ENCODE assay signal across 9 cellular contexts in genomic region chr15:91857772-91858171, GRCh38. TPM values are rescaled to one million over a fixed set of nuclear protein-coding genes. Genes with fewer than 3 reads are reported as not detected.
A peak's percentile ranks its signal among the peaks of the same experiment; 100 is the strongest.
DNase-seq lines count a peak whose midpoint lies in the region; ATAC-seq and TF ChIP-seq lines count a peak whose summit lies in the region.
"Had no signal": no experiment of that assay in that cellular context is flagged by ENCODE, and none has a peak within 500 bp of the region (broad histone marks: within the 10 kb centered on the region; RNA-seq: fewer than 3 reads in every experiment).

No MANE protein-coding gene starts in this region.

- H3K4me3 ChIP-seq in MM.1S (ENCODE audit: low read length), result no peak overlapping the region
- H3K4me3 ChIP-seq in BE2C (ENCODE audit: low read depth, low read length), result no peak overlapping the region
- H3K4me3 ChIP-seq in adrenal gland, result no peak overlapping the region
- H3K4me3 ChIP-seq in PC-3 (ENCODE audit: low read length), result no peak overlapping the region

- ATAC-seq in GM18519 (IDR thresholded peaks at IDR 0.05; ENCODE audit: low FRiP score, unreplicated experiment) (peak; percentile 73), GM21529 (IDR thresholded peaks at IDR 0.05; ENCODE audit: unreplicated experiment) (peak; percentile 59), PC-3 (no peak)

- peak; percentile 77 for DNase-seq in MM.1S
- DNase-seq in immature natural killer cell, result peak; percentile 84
- no peak for DNase-seq in BE2C
- DNase-seq in adrenal gland, result no peak
- DNase-seq in cardiac septum (ENCODE audit: low spot score), result no peak
- no peak for DNase-seq in PC-3

- no peaks in the 10 kb centered on the region for H3K9me3 Mint-ChIP-seq in immature natural killer cell
- H3K9me3 Mint-ChIP-seq: nephron had no signal

- H3K27me3 Mint-ChIP-seq in immature natural killer cell (ENCODE audit: low read depth in 3 of 3), result peaks cover 0 to 24% (median 0%) of the 10 kb centered on the region in 3 donors

- CTCF ChIA-PET in PC-3 (lab: Charles Lee), result no interaction called here

- peaks cover 50% of the 10 kb centered on the region for H3K79me2 ChIP-seq in MM.1S (ENCODE audit: low read length)
- no peaks in the 10 kb centered on the region for H3K79me2 ChIP-seq in PC-3 (ENCODE audit: low read length)

- H3K9me3 ChIP-seq in MM.1S (replicated peaks; ENCODE audit: insufficient read depth, low read length) (no peaks in the 10 kb centered on the region), BE2C (no peaks in the 10 kb centered on the region), adrenal gland (replicated peaks in 1 of 3) (no peaks in the 10 kb centered on the region), PC-3 (ENCODE audit: low read length) (no peaks in the 10 kb centered on the region)

- no peaks in the 10 kb centered on the region for H3K36me3 Mint-ChIP-seq in immature natural killer cell

- no peak for TF ChIP-seq POLR2A in adrenal gland (IDR thresholded peaks at IDR 0.05)

- H3K27me3 ChIP-seq in MM.1S (replicated peaks; ENCODE audit: insufficient read depth, low read length), result no peaks in the 10 kb centered on the region
- no peaks in the 10 kb centered on the region for H3K27me3 ChIP-seq in BE2C
- H3K27me3 ChIP-seq in adrenal gland, result no peaks in the 10 kb centered on the region
- peaks cover 32% of the 10 kb centered on the region for H3K27me3 ChIP-seq in PC-3 (ENCODE audit: low read length)

- H3K4me2 ChIP-seq in MM.1S (ENCODE audit: low read depth, low read length), result peak overlapping the region; percentile 32; the same call in 1 of the 2 replicates
- no peak overlapping the region for H3K4me2 ChIP-seq in PC-3 (ENCODE audit: low read length)

- H3K4me3 Mint-ChIP-seq in immature natural killer cell, result peak overlapping the region; percentile 63 to 86 (median 70)
- H3K4me3 Mint-ChIP-seq: nephron had no signal

- 81 to 86% (median 85%) methylated on average over 2 of the region's 2 CpGs for WGBS in adrenal gland, 4 donors

- H3K4me1 Mint-ChIP-seq in immature natural killer cell, result peaks cover 78 to 85% of the 10 kb centered on the region in 2 donors

- H3K27ac ChIP-seq in MM.1S (ENCODE audit: low read length) (peak overlapping the region; percentile 56; the same call in 1 of the 2 replicates), adrenal gland (peak overlapping the region in 1 of 5 donors; percentile 21), PC-3 (ENCODE audit: low read length) (no peak overlapping the region)

- H3K36me3 ChIP-seq in MM.1S (replicated peaks; ENCODE audit: insufficient read depth, low read length) (no peaks in the 10 kb centered on the region), BE2C (no peaks in the 10 kb centered on the region; the same call in 1 of the 2 replicates), adrenal gland (replicated peaks in 1 of 2) (no peaks in the 10 kb centered on the region), PC-3 (ENCODE audit: low read depth, low read length) (no peaks in the 10 kb centered on the region)

- TF ChIP-seq CTCF in MM.1S (IDR thresholded peaks at IDR 0.05; ENCODE audit: low read length) (no peak), BE2C (IDR thresholded peaks at IDR 0.05; ENCODE audit: low read depth, low read length) (no peak), adrenal gland (IDR thresholded peaks at IDR 0.05) (no peak), PC-3 (conservative IDR thresholded peaks at IDR 0.05; ENCODE audit: low read depth, low read length) (no peak)

- H3K27ac Mint-ChIP-seq in immature natural killer cell, result peak overlapping the region; percentile 84 to 94 (median 88)
- H3K27ac Mint-ChIP-seq: nephron had no signal

- H3K9ac ChIP-seq in MM.1S (ENCODE audit: low read length) (no peak overlapping the region), PC-3 (ENCODE audit: low read length) (no peak overlapping the region)

- H2AFZ ChIP-seq in MM.1S (ENCODE audit: low read length) (no peak overlapping the region), PC-3 (ENCODE audit: low read length) (no peak overlapping the region)

- BruUV-seq in PC-3 (replicated peaks; lab: Mats Ljungman, UMichigan), result no TSS peak

- peaks cover 22% of the 10 kb centered on the region for H3F3A ChIP-seq in MM.1S (ENCODE audit: insufficient read depth, low read length)
- no peaks in the 10 kb centered on the region for H3F3A ChIP-seq in PC-3 (ENCODE audit: low read length, unreplicated experiment)

- POLR2A ChIA-PET in PC-3 (lab: Charles Lee; ENCODE audit: unreplicated experiment), result no interaction called here

- H3K4me1 ChIP-seq in MM.1S (ENCODE audit: low read length) (peaks cover 46% of the 10 kb centered on the region), BE2C (peaks cover 16% of the 10 kb centered on the region), adrenal gland (replicated peaks in 1 of 2) (peaks cover 0 to 12% of the 10 kb centered on the region in 2 donors), PC-3 (ENCODE audit: insufficient read depth, low read length) (no peaks in the 10 kb centered on the region)

- H4K20me1 ChIP-seq in MM.1S (ENCODE audit: insufficient read depth, low read length), result no peaks in the 10 kb centered on the region
- H4K20me1 ChIP-seq in PC-3 (ENCODE audit: low read length), result no peaks in the 10 kb centered on the region

- intact Hi-C loops in adrenal gland (cut with DNase I) (loop anchor here in 1 of 2 donors (10.0 kb wide), 1 partner anchor 87 kb away; no protein-coding TSS in a partner anchor), cardiac septum (cut with DNase I) (loop anchor here (10.0 kb wide), 1 partner anchor 333 kb away; no protein-coding TSS in a partner anchor), PC-3 (cut with micrococcal nuclease) (no loop called here)

- H3K9me2 ChIP-seq in MM.1S (replicated peaks; ENCODE audit: insufficient read depth, low read length), result no peaks in the 10 kb centered on the region
- no peaks in the 10 kb centered on the region for H3K9me2 ChIP-seq in PC-3 (replicated peaks; ENCODE audit: low read length)

RNA-seq across cellular contexts. Expression of gene SLCO3A1, which starts 4.3 kb away (rescaled TPM):
- polyA plus RNA-seq in immature natural killer cell (10 to 100 TPM; 17.0 to 41.3 (median 30.2) TPM), adrenal gland (10 to 100 TPM; 18.4 to 23.2 (median 19.0) TPM)
- 42.5 TPM for polyA plus RNA-seq in BE2C (2012; ENCODE audit: insufficient read depth, insufficient read length, low read depth)
- total RNA-seq in adrenal gland (10 to 100 TPM in 7 of 8 donors, 1 to 10 TPM in 1; 5.6 to 26.6 (median 13.9) TPM), cardiac septum (43.9 TPM), PC-3 (2014; rRNA removed) (0.07 and 0.35 TPM in 2 replicates)

Comparison
In these comparisons a context has a peak if more than half of its experiments do, and no peak if none do; other contexts are left out.
1. DNase-seq: peak in MM.1S (single experiment) and immature natural killer cell (3 of 3); none in BE2C (single experiment), adrenal gland (0 of 7), cardiac septum (single experiment) and PC-3 (single experiment).